Comparison of ENCODE assay signal across 8 cellular contexts in the genomic region with DNA sequence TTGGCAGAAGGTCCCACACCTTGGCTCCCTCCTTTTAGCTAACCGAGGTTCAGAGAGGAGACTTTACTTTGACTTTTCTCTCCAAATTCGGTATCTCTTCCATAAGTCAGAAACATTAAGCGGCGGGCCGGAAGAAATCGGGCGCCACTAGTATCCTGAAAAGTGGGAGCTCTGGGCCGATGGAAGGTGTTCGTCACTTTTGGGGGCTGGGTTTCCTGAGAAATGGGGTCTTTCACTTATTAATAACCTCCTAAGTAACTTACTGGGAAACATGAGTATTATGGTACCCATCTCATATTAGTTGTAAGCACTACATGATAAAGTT. TPM values are rescaled to one million over a fixed set of nuclear protein-coding genes. Genes with fewer than 3 reads are reported as not detected.
DNase-seq lines count a peak whose midpoint lies in the region; ATAC-seq and TF ChIP-seq lines count a peak whose summit lies in the region.

No MANE protein-coding gene starts in this region.

- no peak for ATAC-seq in natural killer cell treated with Interleukin-12 subunit alpha and Interleukin-12 subunit beta and Interleukin-15 and Interleukin-18, amount 100 ng/mL, for 72 hours

- no peaks in the 10 kb centered on the region for H3K36me3 ChIP-seq in BE2C
- H3K36me3 ChIP-seq in colonic mucosa, result no peaks in the 10 kb centered on the region

- TF ChIP-seq CTCF in BE2C (IDR thresholded peaks at IDR 0.05; ENCODE audit: low read depth, low read length), result no peak
- TF ChIP-seq CTCF in colonic mucosa (IDR thresholded peaks at IDR 0.05), result no peak

- H3K27me3 ChIP-seq in BE2C, result no peaks in the 10 kb centered on the region
- no peaks in the 10 kb centered on the region for H3K27me3 ChIP-seq in colonic mucosa

- peak overlapping the region; percentile 87 for H3K27ac Mint-ChIP-seq in natural killer cell treated with Interleukin-12 subunit alpha and Interleukin-12 subunit beta and Interleukin-15 and Interleukin-18, amount 100 ng/mL, for 72 hours

- H3K27ac ChIP-seq in colonic mucosa, result peak overlapping the region; percentile 97

- peak overlapping the region; percentile 92 to 97 for H3K9ac ChIP-seq in colonic mucosa (ENCODE audit: low read depth in 2 of 2, low read length in 2 of 2)

- no peaks in the 10 kb centered on the region for H3K9me3 Mint-ChIP-seq in natural killer cell treated with Interleukin-12 subunit alpha and Interleukin-12 subunit beta and Interleukin-15 and Interleukin-18, amount 100 ng/mL, for 72 hours

- H3K9me3 ChIP-seq in BE2C, result no peaks in the 10 kb centered on the region
- H3K9me3 ChIP-seq in colonic mucosa, result no peaks in the 10 kb centered on the region

- H3K4me3 ChIP-seq in BE2C (ENCODE audit: low read depth, low read length) (peak overlapping the region; percentile 92), colonic mucosa (peak overlapping the region; percentile 89)
- H3K4me3 ChIP-seq in Jurkat, Clone E6-1 (ENCODE audit: low read length), result peak overlapping the region; percentile 79

- no peak for DNase-seq in BE2C
- no peak for DNase-seq in Jurkat, Clone E6-1 (ENCODE audit: low read depth, low spot score)
- DNase-seq in colonic mucosa, result no peak
- DNase-seq in natural killer cell treated with Interleukin-12 subunit alpha and Interleukin-12 subunit beta and Interleukin-15 and Interleukin-18, amount 100 ng/mL, for 72 hours (ENCODE audit: low spot score), result no peak
- DNase-seq in Ammon's horn (ENCODE audit: low spot score), result no peak
- DNase-seq in central memory CD4-positive, alpha-beta T cell, result no peak
- no peak for DNase-seq in NCI-H1105 (lab: John Stamatoyannopoulos, UW)
- no peak for DNase-seq in AG08395 (ENCODE audit: low spot score)

- H3K4me1 ChIP-seq in BE2C (no peaks in the 10 kb centered on the region), colonic mucosa (no peaks in the 10 kb centered on the region)

- H3K36me3 Mint-ChIP-seq in natural killer cell treated with Interleukin-12 subunit alpha and Interleukin-12 subunit beta and Interleukin-15 and Interleukin-18, amount 100 ng/mL, for 72 hours, result no peaks in the 10 kb centered on the region

- peaks cover 20 to 21% of the 10 kb centered on the region in 2 donors for H3K4me1 Mint-ChIP-seq in natural killer cell treated with Interleukin-12 subunit alpha and Interleukin-12 subunit beta and Interleukin-15 and Interleukin-18, amount 100 ng/mL, for 72 hours (ENCODE audit: low read depth in 2 of 2)

- intact Hi-C loops in colonic mucosa (cut with DNase I), result loop anchor here (5.0 kb wide), 1 partner anchor 85 kb away; a partner anchor contains a TSS

- peaks cover 0 to 10% of the 10 kb centered on the region in 2 donors for H3K27me3 Mint-ChIP-seq in natural killer cell treated with Interleukin-12 subunit alpha and Interleukin-12 subunit beta and Interleukin-15 and Interleukin-18, amount 100 ng/mL, for 72 hours

- H3K4me3 Mint-ChIP-seq in natural killer cell treated with Interleukin-12 subunit alpha and Interleukin-12 subunit beta and Interleukin-15 and Interleukin-18, amount 100 ng/mL, for 72 hours, result peak overlapping the region; percentile 95

RNA-seq across cellular contexts. Expression of a gene that starts 0.7 kb away (rescaled TPM):
- polyA plus RNA-seq in BE2C (2012; ENCODE audit: insufficient read depth, insufficient read length, low read depth), result 4.9 TPM
- 12.8 TPM for polyA plus RNA-seq in Jurkat, Clone E6-1 (2012; ENCODE audit: insufficient read depth, insufficient read length)
- 10 to 100 TPM; 23.3 to 37.3 TPM for total RNA-seq in colonic mucosa
- 10 to 100 TPM; 19.6 to 32.8 TPM for total RNA-seq in natural killer cell treated with Interleukin-12 subunit alpha and Interleukin-12 subunit beta and Interleukin-15 and Interleukin-18, amount 100 ng/mL, for 72 hours
